ENCODE assay signal across 10 cellular contexts in genomic region chr3:14810070-14810732, GRCh38. TPM values are rescaled to one million over a fixed set of nuclear protein-coding genes. Genes with fewer than 3 reads are reported as not detected.
A peak's percentile ranks its signal among the peaks of the same experiment; 100 is the strongest.
DNase-seq lines count a peak whose midpoint lies in the region; FAIRE-seq and TF ChIP-seq lines count a peak whose summit lies in the region.
"Had no signal": no experiment of that assay in that cellular context is flagged by ENCODE, and none has a peak within 500 bp of the region (broad histone marks: within the 10 kb centered on the region; RNA-seq: fewer than 3 reads in every experiment).

No MANE protein-coding gene starts in this region.

- no peak for TF ChIP-seq CTCF in WERI-Rb-1 (IDR thresholded peaks at IDR 0.05; ENCODE audit: low read depth, low read length)
- no peak for TF ChIP-seq CTCF in tibial artery (IDR thresholded peaks at IDR 0.05)
- TF ChIP-seq CTCF in D721Med (IDR thresholded peaks at IDR 0.05; ENCODE audit: insufficient read depth, missing control alignments): no peak

- H3K36me3 ChIP-seq in WERI-Rb-1: no peaks in the 10 kb centered on the region
- H3K36me3 ChIP-seq in mucosa of rectum (ENCODE audit: control insufficient read depth in 2 of 2, insufficient read depth in 2 of 2, low read length in 2 of 2): no peaks in the 10 kb centered on the region
- no peaks in the 10 kb centered on the region for H3K36me3 ChIP-seq in tibial artery

- H3K4me1 ChIP-seq in mucosa of rectum (ENCODE audit: control insufficient read depth in 2 of 2, insufficient read depth in 2 of 2, low read length in 2 of 2): no peaks in the 10 kb centered on the region
- H3K4me1 ChIP-seq in tibial artery: peaks cover 0 to 16% (median 5%) of the 10 kb centered on the region in 4 donors

- H3K27me3 ChIP-seq in WERI-Rb-1 (ENCODE audit: insufficient read depth, low read depth, severe bottlenecking) (peaks cover 84% of the 10 kb centered on the region), mucosa of rectum (ENCODE audit: control insufficient read depth in 2 of 2, insufficient read depth in 2 of 2, low read length in 2 of 2) (peaks cover 2 to 19% of the 10 kb centered on the region in 2 donors), tibial artery (peaks cover 0 to 42% of the 10 kb centered on the region in 2 donors)

- DNase-seq in WERI-Rb-1: no peak
- peak; percentile 50 to 74 for DNase-seq in frontal cortex (ENCODE audit: low spot score in 2 of 2)
- DNase-seq in tibial artery: peak in 1 of 2 donors; percentile 45
- DNase-seq in HuH-7.5 (ENCODE audit: low spot score): no peak
- DNase-seq in D721Med (ENCODE audit: insufficient read length, low spot score): no peak
- no peak for DNase-seq in NOMO-1 (lab: John Stamatoyannopoulos, UW; ENCODE audit: unreplicated experiment in 2 of 2)
- DNase-seq: activated CD4-positive, alpha-beta T cell treated with anti-CD3 and anti-CD28 coated beads, Interleukin-2, amount 10 ng/mL, durations not matched to agents 7 days and 5 days; GF-D8; immature natural killer cell had no signal

- H3K9me3 ChIP-seq in WERI-Rb-1 (ENCODE audit: severe bottlenecking): no peaks in the 10 kb centered on the region
- no peaks in the 10 kb centered on the region for H3K9me3 ChIP-seq in mucosa of rectum (ENCODE audit: control insufficient read depth in 2 of 2, low read length in 2 of 2)
- no peaks in the 10 kb centered on the region for H3K9me3 ChIP-seq in tibial artery

- intact Hi-C loops in tibial artery (cut with DNase I; ENCODE audit: low total_unique reads): no loop called here

- H3K27ac ChIP-seq in WERI-Rb-1 (no peak overlapping the region), mucosa of rectum (ENCODE audit: low read depth in 2 of 2, low read length in 2 of 2) (peak overlapping the region in 1 of 2 donors; percentile 52), tibial artery (peak overlapping the region in 1 of 2 donors; percentile 41)

- peak overlapping the region; percentile 18; the same call in 1 of the 2 replicates for H3K4me3 ChIP-seq in WERI-Rb-1 (ENCODE audit: low read depth, low read length)
- peak overlapping the region; percentile 17 to 50 for H3K4me3 ChIP-seq in mucosa of rectum (ENCODE audit: low read length in 2 of 2)
- H3K4me3 ChIP-seq in tibial artery: peak overlapping the region; percentile 51 to 64

- no peak overlapping the region for H3K9ac ChIP-seq in mucosa of rectum (ENCODE audit: low read depth in 1 of 2, low read length in 2 of 2)

- no peak for FAIRE-seq in frontal cortex (lab: Jason Lieb, UNC)
- FAIRE-seq in D721Med (lab: Jason Lieb, UNC): no peak

RNA-seq across cellular contexts. Expression of gene FGD5, which starts 8.6 kb away (rescaled TPM):
- 2.9 TPM for total RNA-seq in frontal cortex

Comparison
In these comparisons a context has a peak if more than half of its experiments do, and no peak if none do; other contexts are left out.
1. DNase-seq: peak in frontal cortex (2 of 2); none in WERI-Rb-1 (single experiment), HuH-7.5 (single experiment), D721Med (single experiment) and NOMO-1 (0 of 2).
2. Peak in every context shown above with its lines, with median percentiles within 50 percentile points of each other: H3K4me3 ChIP-seq.